Comparison of ENCODE assay signal across 8 cellular contexts in genomic region chr2:127084611-127085031, GRCh38. TPM values are rescaled to one million over a fixed set of nuclear protein-coding genes. Genes with fewer than 3 reads are reported as not detected.
A peak's percentile ranks its signal among the peaks of the same experiment; 100 is the strongest.
DNase-seq lines count a peak whose midpoint lies in the region; ATAC-seq and TF ChIP-seq lines count a peak whose summit lies in the region.

No MANE protein-coding gene starts in this region.

- no peaks in the 10 kb centered on the region for H3K36me3 ChIP-seq in CD8-positive, alpha-beta T cell (ENCODE audit: insufficient read depth, low read length)
- H3K36me3 ChIP-seq in effector memory CD4-positive, alpha-beta T cell (ENCODE audit: control insufficient read depth, insufficient read depth, low read length), result no peaks in the 10 kb centered on the region
- no peaks in the 10 kb centered on the region for H3K36me3 ChIP-seq in psoas muscle (ENCODE audit: insufficient read depth in 1 of 2, low read depth in 1 of 2)

- peaks cover 66% of the 10 kb centered on the region for H3K4me1 Mint-ChIP-seq in CD8-positive, alpha-beta T cell (ENCODE audit: low read depth)

- no peak for TF ChIP-seq CTCF in CD8-positive, alpha-beta T cell (IDR thresholded peaks at IDR 0.05)
- no peak for TF ChIP-seq CTCF in psoas muscle (IDR thresholded peaks at IDR 0.05)

- peak; percentile 50 for ATAC-seq in CD8-positive, alpha-beta T cell
- ATAC-seq in psoas muscle, result peak in 1 of 4 donors; percentile 21

- intact Hi-C loops in CD8-positive, alpha-beta T cell (cut with DNase I, micrococcal nuclease), result loop anchor here (1.0 to 10.0 kb wide), 10 partner anchors 22 to 940 kb away; partner anchors contain the start of genes BIN1 (in 1 of the 2), ERCC3 (in 1 of the 2), GYPC (in 1 of the 2) and IWS1 (in 1 of the 2)
- intact Hi-C loops in psoas muscle (cut with DNase I), result loop anchor here (5.0 kb wide), 1 partner anchor 68 kb away; no protein-coding TSS in a partner anchor

- no peaks in the 10 kb centered on the region for H3K9me3 Mint-ChIP-seq in CD8-positive, alpha-beta T cell

- 37 to 72% (median 40%) methylated on average over 7 of the region's 7 CpGs for WGBS in psoas muscle, 3 donors

- peaks cover 73% of the 10 kb centered on the region for H3K4me1 ChIP-seq in CD8-positive, alpha-beta T cell (ENCODE audit: insufficient read depth, low read length)
- peaks cover 53% of the 10 kb centered on the region for H3K4me1 ChIP-seq in effector memory CD4-positive, alpha-beta T cell (ENCODE audit: control insufficient read depth, insufficient read depth, low read length, poor library complexity, severe bottlenecking)
- peaks cover 95% of the 10 kb centered on the region for H3K4me1 ChIP-seq in psoas muscle

- DNase-seq in CD8-positive, alpha-beta T cell, result peak in 5 of 7 experiments; percentile 24 to 78 (median 63)
- DNase-seq in T-helper 22 cell (ENCODE audit: low read depth), result peak; percentile 26
- DNase-seq in effector memory CD4-positive, alpha-beta T cell, result peak in 1 of 3 donors; percentile 26
- DNase-seq in psoas muscle, result peak; percentile 38 to 63
- DNase-seq in NCI-H2227 (lab: John Stamatoyannopoulos, UW; ENCODE audit: unreplicated experiment), result no peak
- DNase-seq in LoVo (ENCODE audit: low spot score), result no peak
- DNase-seq in SIG-M5 treated with dmso at 0.1 percent for 504 hours (lab: John Stamatoyannopoulos, UW; ENCODE audit: unreplicated experiment), result no peak
- DNase-seq in NCI-H187 (lab: John Stamatoyannopoulos, UW), result no peak

- H3K27ac Mint-ChIP-seq in CD8-positive, alpha-beta T cell, result peak overlapping the region; percentile 99

- H3K9me3 ChIP-seq in CD8-positive, alpha-beta T cell (ENCODE audit: low read length), result no peaks in the 10 kb centered on the region
- H3K9me3 ChIP-seq in effector memory CD4-positive, alpha-beta T cell (ENCODE audit: control insufficient read depth, low read length), result no peaks in the 10 kb centered on the region
- no peaks in the 10 kb centered on the region for H3K9me3 ChIP-seq in psoas muscle

- H3K27me3 Mint-ChIP-seq in CD8-positive, alpha-beta T cell (ENCODE audit: low read depth), result no peaks in the 10 kb centered on the region

- H3K36me3 Mint-ChIP-seq in CD8-positive, alpha-beta T cell, result peaks cover 3% of the 10 kb centered on the region

- POLR2A ChIA-PET in CD8-positive, alpha-beta T cell (lab: Charles Lee), result interaction anchor here (1.0 to 1.9 kb wide), 5 partner anchors 9 to 22 kb away, joined by 3 to 9 read pairs (median 3); partner anchors contain the start of gene BIN1

- CTCF ChIA-PET in CD8-positive, alpha-beta T cell (lab: Charles Lee), result interaction anchor here (0.8 to 2.9 kb wide), 4 partner anchors 15 to 34 kb away, joined by 3 to 12 read pairs (median 4); no protein-coding TSS in a partner anchor

- peak overlapping the region; percentile 58 for H3K27ac ChIP-seq in CD8-positive, alpha-beta T cell (ENCODE audit: low read depth, low read length)
- peak overlapping the region; percentile 29 for H3K27ac ChIP-seq in effector memory CD4-positive, alpha-beta T cell (ENCODE audit: insufficient read depth, low read length, poor library complexity, severe bottlenecking)
- H3K27ac ChIP-seq in psoas muscle, result peak overlapping the region; percentile 98

- no peaks in the 10 kb centered on the region for H3K27me3 ChIP-seq in CD8-positive, alpha-beta T cell (ENCODE audit: insufficient read depth, low read length)
- no peaks in the 10 kb centered on the region for H3K27me3 ChIP-seq in effector memory CD4-positive, alpha-beta T cell (replicated peaks; ENCODE audit: control insufficient read depth, insufficient read depth, low read length, poor library complexity, severe bottlenecking)
- no peaks in the 10 kb centered on the region for H3K27me3 ChIP-seq in psoas muscle (ENCODE audit: insufficient read depth in 3 of 3, low read length in 2 of 3)

- H3K4me3 ChIP-seq in CD8-positive, alpha-beta T cell (ENCODE audit: low read depth, low read length), result peak overlapping the region; percentile 10
- no peak overlapping the region for H3K4me3 ChIP-seq in effector memory CD4-positive, alpha-beta T cell (ENCODE audit: insufficient read depth, low read depth, low read length, poor library complexity, severe bottlenecking)
- H3K4me3 ChIP-seq in psoas muscle, result peak overlapping the region; percentile 29

- H3K4me3 Mint-ChIP-seq in CD8-positive, alpha-beta T cell, result peak overlapping the region; percentile 65

RNA-seq across cellular contexts. Expression of gene BIN1, which starts 22.3 kb away (rescaled TPM):
- total RNA-seq in CD8-positive, alpha-beta T cell, result 10 to 100 TPM; 92.1 to 92.4 TPM
- total RNA-seq in psoas muscle, result 1,000 to 10,000 TPM; 1,036 to 1,643 (median 1,260) TPM
- 1,000 to 10,000 TPM in 2 of 3 donors, 100 to 1,000 TPM in 1; 615 to 1,667 (median 1,547) TPM for polyA plus RNA-seq in psoas muscle

Comparison
In these comparisons a context has a peak if more than half of its experiments do, and no peak if none do; other contexts are left out.
1. DNase-seq: peak in CD8-positive, alpha-beta T cell (5 of 7), T-helper 22 cell (single experiment) and psoas muscle (2 of 2); none in NCI-H2227 (single experiment), LoVo (single experiment), SIG-M5 treated with dmso at 0.1 percent for 504 hours (single experiment) and NCI-H187 (0 of 2).
2. H3K27ac ChIP-seq: peak in every context shown above with its lines; median percentile 98 in psoas muscle; 58 in CD8-positive, alpha-beta T cell; 29 in effector memory CD4-positive, alpha-beta T cell.
3. RNA of gene BIN1, which starts 22.3 kb away (total RNA-seq): 1,036 to 1,643 TPM in psoas muscle; 92.1 to 92.4 TPM in CD8-positive, alpha-beta T cell; every median in the first group is over 10 times any median in the second.